ENCODE assay signal across 32 cellular contexts in genomic region chr2:1757567-1757966, GRCh38. TPM values are rescaled to one million over a fixed set of nuclear protein-coding genes. Genes with fewer than 3 reads are reported as not detected.
"Had no signal": no experiment of that assay in that cellular context is flagged by ENCODE, and none has a peak within 500 bp of the region (broad histone marks: within the 10 kb centered on the region; RNA-seq: fewer than 3 reads in every experiment).

No MANE protein-coding gene starts in this region.

- H3K9me3 Mint-ChIP-seq: activated T-helper 17 cell treated with anti-CD3 and anti-CD28 coated beads, Interleukin-2, amount 50 U/mL, for 72 hours had no signal

- H3K4me3 ChIP-seq: cardiac muscle cell, MG63, Peyer's patch, SJSA1 had no signal

- H3K4me1 Mint-ChIP-seq: activated CD4-positive, alpha-beta T cell treated with anti-CD3 and anti-CD28 coated beads for 36 hours; activated CD4-positive, alpha-beta T cell treated with anti-CD3 and anti-CD28 coated beads, Interleukin-2, amount 10 ng/mL, durations not matched to agents 7 days and 5 days; activated naive CD8-positive, alpha-beta T cell treated with anti-CD3 and anti-CD28 coated beads for 36 hours; activated T-helper 17 cell treated with anti-CD3 and anti-CD28 coated beads, Interleukin-2, amount 50 U/mL, for 72 hours; WTC11 had no signal

- H3K9ac ChIP-seq: SK-N-SH had no signal

- H3K4me2 ChIP-seq: SK-N-SH had no signal

- H3K36me3 ChIP-seq: brain microvascular endothelial cell, cardiac muscle cell, MG63, Peyer's patch, SJSA1 had no signal

- ATAC-seq: activated CD4-positive, alpha-beta T cell treated with anti-CD3 and anti-CD28 coated beads for 36 hours; activated CD4-positive, CD25-positive, alpha-beta regulatory T cell treated with anti-CD3 and anti-CD28 coated beads, Interleukin-2, amount 50 U/mL, for 24 hours; activated CD8-positive, alpha-beta T cell treated with anti-CD3 and anti-CD28 coated beads, Interleukin-2, amount 10 ng/mL, durations not matched to agents 7 days and 5 days; activated T-cell treated with anti-CD3 and anti-CD28 coated beads, Interleukin-2, amount 50 U/mL, for 72 hours; activated T-helper 17 cell treated with anti-CD3 and anti-CD28 coated beads, Interleukin-2, amount 50 U/mL, for 72 hours; WTC11 had no signal

- H3K4me3 Mint-ChIP-seq: activated CD4-positive, alpha-beta T cell treated with anti-CD3 and anti-CD28 coated beads for 36 hours; activated CD4-positive, alpha-beta T cell treated with anti-CD3 and anti-CD28 coated beads, Interleukin-2, amount 10 ng/mL, durations not matched to agents 7 days and 5 days; activated CD8-positive, alpha-beta T cell treated with anti-CD3 and anti-CD28 coated beads, Interleukin-2, amount 10 ng/mL, durations not matched to agents 7 days and 5 days; activated naive CD8-positive, alpha-beta T cell treated with anti-CD3 and anti-CD28 coated beads for 36 hours; activated T-cell treated with anti-CD3 and anti-CD28 coated beads, Interleukin-2, amount 50 U/mL, for 72 hours; activated T-helper 17 cell treated with anti-CD3 and anti-CD28 coated beads, Interleukin-2, amount 50 U/mL, for 72 hours; T-helper 1 cell treated with Interleukin-12 subunit alpha and Interleukin-12 subunit beta and Interleukin-4 antibody, amounts not matched to agents 30 μg/mL and 1 μg/mL, for 36 hours; T-helper 2 cell treated with Interferon-gamma antibody and Interleukin-4, amounts not matched to agents 5 μg/mL and 100 μg/mL, for 36 hours; WTC11 had no signal

- H3K27ac Mint-ChIP-seq: activated CD4-positive, alpha-beta T cell treated with anti-CD3 and anti-CD28 coated beads for 36 hours; activated CD4-positive, alpha-beta T cell treated with anti-CD3 and anti-CD28 coated beads, Interleukin-2, amount 10 ng/mL, durations not matched to agents 7 days and 5 days; activated CD8-positive, alpha-beta T cell treated with anti-CD3 and anti-CD28 coated beads, Interleukin-2, amount 10 ng/mL, durations not matched to agents 7 days and 5 days; activated naive CD8-positive, alpha-beta T cell treated with anti-CD3 and anti-CD28 coated beads for 36 hours; activated T-cell treated with anti-CD3 and anti-CD28 coated beads, Interleukin-2, amount 50 U/mL, for 72 hours; activated T-helper 17 cell treated with anti-CD3 and anti-CD28 coated beads, Interleukin-2, amount 50 U/mL, for 72 hours; T-helper 1 cell treated with Interleukin-12 subunit alpha and Interleukin-12 subunit beta and Interleukin-4 antibody, amounts not matched to agents 30 μg/mL and 1 μg/mL, for 36 hours; T-helper 2 cell treated with Interferon-gamma antibody and Interleukin-4, amounts not matched to agents 5 μg/mL and 100 μg/mL, for 36 hours; WTC11 had no signal

- H3K9me3 ChIP-seq: MG63, SJSA1, SK-N-SH had no signal

- H3K27me3 Mint-ChIP-seq: activated CD4-positive, alpha-beta T cell treated with anti-CD3 and anti-CD28 coated beads for 36 hours; activated CD4-positive, alpha-beta T cell treated with anti-CD3 and anti-CD28 coated beads, Interleukin-2, amount 10 ng/mL, durations not matched to agents 7 days and 5 days; activated naive CD8-positive, alpha-beta T cell treated with anti-CD3 and anti-CD28 coated beads for 36 hours had no signal

- H3K27ac ChIP-seq: brain microvascular endothelial cell, cardiac muscle cell, Peyer's patch, SJSA1 had no signal

- DNase-seq: activated CD4-positive, alpha-beta T cell treated with anti-CD3 and anti-CD28 coated beads for 36 hours; activated CD4-positive, alpha-beta T cell treated with anti-CD3 and anti-CD28 coated beads, Interleukin-2, amount 10 ng/mL, durations not matched to agents 7 days and 5 days; activated CD4-positive, alpha-beta T cell treated with anti-CD3 and anti-CD28 coated beads, Interleukin-2, amount 50 U/mL, for 48 hours; activated CD8-positive, alpha-beta memory T cell treated with anti-CD3 and anti-CD28 coated beads, Interleukin-2, amount 50 U/mL, for 4 hours; activated CD8-positive, alpha-beta T cell treated with anti-CD3 and anti-CD28 coated beads, Interleukin-2, amount 10 ng/mL, durations not matched to agents 7 days and 5 days; activated effector memory CD4-positive, alpha-beta T cell treated with anti-CD3 and anti-CD28 coated beads, Interleukin-2, amount 50 U/mL, for 16 hours; activated naive CD4-positive, alpha-beta T cell; activated naive CD4-positive, alpha-beta T cell treated with anti-CD3 and anti-CD28 coated beads, Interleukin-2, amount 50 U/mL, for 16 hours; activated naive CD8-positive, alpha-beta T cell treated with anti-CD3 and anti-CD28 coated beads for 36 hours; activated T-cell treated with anti-CD3 and anti-CD28 coated beads, Interleukin-2, amount 50 U/mL, for 72 hours; amniotic stem cell; brain microvascular endothelial cell; Kasumi-1; MG63; MV-4-11; NCI-H1092; NCI-H1436 treated with DMSO at 0.1 percent for 48 hours; NCI-H1694 treated with DMSO at 0.1 percent for 48 hours; NCI-H2029; NCI-H345; NCI-H524 treated with DMSO at 0.1 percent for 48 hours; Peyer's patch; RPMI8226; SHP77 treated with DMSO at 0.1 percent for 48 hours; SK-N-SH had no signal

- H3K9me2 ChIP-seq: SK-N-SH had no signal

- H3K27me3 ChIP-seq: brain microvascular endothelial cell, cardiac muscle cell, MG63, Peyer's patch, SJSA1 had no signal

RNA-seq across cellular contexts. Expression of gene PXDN, which starts 13.3 kb away (rescaled TPM):
- total RNA-seq: activated T-helper 17 cell treated with anti-CD3 and anti-CD28 coated beads, Interleukin-2, amount 50 U/mL, for 72 hours had no signal
